ENCODE assay signal across 8 cellular contexts in genomic region chr3:105686324-105686897, GRCh38.
DNase-seq lines count a peak whose midpoint lies in the region; ATAC-seq and TF ChIP-seq lines count a peak whose summit lies in the region.

No MANE protein-coding gene starts in this region.

- H3K4me3 ChIP-seq in astrocyte of the cerebellum (ENCODE audit: low read depth, low read length) = no peak overlapping the region
- H3K4me3 ChIP-seq in aorta (ENCODE audit: low read length in 2 of 2) = no peak overlapping the region

- 49 to 54% methylated on average over 2 of the region's 2 CpGs for WGBS in aorta, 2 donors

- peak; percentile 59 for TF ChIP-seq CTCF in astrocyte of the cerebellum (IDR thresholded peaks at IDR 0.05; ENCODE audit: low read depth, low read length, missing control alignments)

- no peaks in the 10 kb centered on the region for H3K27me3 ChIP-seq in aorta (ENCODE audit: control insufficient read depth in 1 of 2, insufficient read depth in 2 of 2, low read length in 1 of 2)

- in situ Hi-C loops in KBM-7 (cut with MboI; ENCODE audit: low pct_unique_long_range_greater_than_20kb, low sequenced_read_pairs) = loop anchor here (25.0 kb wide), 1 partner anchor 926 kb away; no protein-coding TSS in a partner anchor
- in situ Hi-C loops in astrocyte of the cerebellum (cut with HindIII; ENCODE audit: low sequenced_read_pairs) = no loop called here

- no peaks in the 10 kb centered on the region for H3K4me1 ChIP-seq in aorta (ENCODE audit: control insufficient read depth in 1 of 2, insufficient read depth in 2 of 2, low read length in 2 of 2)

- no peak for ATAC-seq in aorta (ENCODE audit: low FRiP score)

- peak; percentile 15 for DNase-seq in NCI-H2196 (lab: John Stamatoyannopoulos, UW; ENCODE audit: unreplicated experiment)
- no peak for DNase-seq in NCI-H2196 treated with DMSO at 0.1 percent for 48 hours (lab: John Stamatoyannopoulos, UW; ENCODE audit: unreplicated experiment)
- DNase-seq in KBM-7 = peak; percentile 25
- peak; percentile 13 for DNase-seq in astrocyte of the cerebellum (ENCODE audit: low read depth)
- peak; percentile 1 for DNase-seq in left kidney (ENCODE audit: low read depth, low spot score)
- no peak for DNase-seq in NCI-H1930 (lab: John Stamatoyannopoulos, UW)
- DNase-seq in DMS153 treated with DMSO at 0.1 percent for 48 hours (lab: John Stamatoyannopoulos, UW; ENCODE audit: unreplicated experiment) = no peak
- DNase-seq in aorta = no peak

- H3K9me3 ChIP-seq in aorta (ENCODE audit: control insufficient read depth, low read length) = no peaks in the 10 kb centered on the region

- intact Hi-C loops in aorta (cut with DNase I) = loop anchor here (5.0 to 10.0 kb wide), 2 partner anchors 438 to 926 kb away; no protein-coding TSS in a partner anchor

- H3K36me3 ChIP-seq in aorta (ENCODE audit: control insufficient read depth in 1 of 2, insufficient read depth in 2 of 2, low read length in 1 of 2) = no peaks in the 10 kb centered on the region

- no peak overlapping the region for H3K27ac ChIP-seq in aorta (ENCODE audit: low read depth in 1 of 2, low read length in 2 of 2)

Comparison
In these comparisons a context has a peak if more than half of its experiments do, and no peak if none do; other contexts are left out.
1. DNase-seq: peak in NCI-H2196 (single experiment), KBM-7 (single experiment), astrocyte of the cerebellum (single experiment) and left kidney (single experiment); none in NCI-H2196 treated with DMSO at 0.1 percent for 48 hours (single experiment), NCI-H1930 (0 of 2), DMS153 treated with DMSO at 0.1 percent for 48 hours (single experiment) and aorta (0 of 2).